Comparison of ENCODE assay signal across 9 cellular contexts in genomic region chr1:63774617-63775417, GRCh38. TPM values are rescaled to one million over a fixed set of nuclear protein-coding genes. Genes with fewer than 3 reads are reported as not detected.
DNase-seq lines count a peak whose midpoint lies in the region; ATAC-seq and TF ChIP-seq lines count a peak whose summit lies in the region.
"Had no signal": no experiment of that assay in that cellular context is flagged by ENCODE, and none has a peak within 500 bp of the region (broad histone marks: within the 10 kb centered on the region; RNA-seq: fewer than 3 reads in every experiment).

No MANE protein-coding gene starts in this region.

- no peak for TF ChIP-seq CTCF in WTC11 (IDR thresholded peaks at IDR 0.05)
- no peak for TF ChIP-seq CTCF in foreskin keratinocyte (conservative IDR thresholded peaks at IDR 0.05)

- peak; percentile 82 for DNase-seq in ELF-1 (ENCODE audit: low read depth, low spot score)
- peak; percentile 72 for DNase-seq in WTC11 (ENCODE audit: low spot score)
- DNase-seq in foreskin keratinocyte, result peak in 1 of 2 donors; percentile 40
- no peak for DNase-seq in natural killer cell treated with Interleukin-12 subunit alpha and Interleukin-12 subunit beta and Interleukin-15 and Interleukin-18, amount 100 ng/mL, for 72 hours (ENCODE audit: low spot score)
- no peak for DNase-seq in GDM1 (lab: John Stamatoyannopoulos, UW)

- H3K27ac Mint-ChIP-seq in WTC11, result peak overlapping the region; percentile 99
- no peak overlapping the region for H3K27ac Mint-ChIP-seq in natural killer cell treated with Interleukin-12 subunit alpha and Interleukin-12 subunit beta and Interleukin-15 and Interleukin-18, amount 100 ng/mL, for 72 hours

- no peaks in the 10 kb centered on the region for H3K27me3 ChIP-seq in foreskin keratinocyte

- H3K4me3 Mint-ChIP-seq in WTC11, result peak overlapping the region; percentile 95
- peak overlapping the region; percentile 41 for H3K4me3 Mint-ChIP-seq in natural killer cell treated with Interleukin-12 subunit alpha and Interleukin-12 subunit beta and Interleukin-15 and Interleukin-18, amount 100 ng/mL, for 72 hours

- no peaks in the 10 kb centered on the region for H3K27me3 Mint-ChIP-seq in WTC11 (ENCODE audit: low read depth)
- peaks cover 45 to 51% of the 10 kb centered on the region in 2 donors for H3K27me3 Mint-ChIP-seq in natural killer cell treated with Interleukin-12 subunit alpha and Interleukin-12 subunit beta and Interleukin-15 and Interleukin-18, amount 100 ng/mL, for 72 hours

- no peaks in the 10 kb centered on the region for H3K36me3 Mint-ChIP-seq in WTC11
- H3K36me3 Mint-ChIP-seq in natural killer cell treated with Interleukin-12 subunit alpha and Interleukin-12 subunit beta and Interleukin-15 and Interleukin-18, amount 100 ng/mL, for 72 hours, result peaks cover 7% of the 10 kb centered on the region

- H3K9me3 Mint-ChIP-seq in WTC11, result no peaks in the 10 kb centered on the region
- H3K9me3 Mint-ChIP-seq in natural killer cell treated with Interleukin-12 subunit alpha and Interleukin-12 subunit beta and Interleukin-15 and Interleukin-18, amount 100 ng/mL, for 72 hours, result no peaks in the 10 kb centered on the region

- POLR2A ChIA-PET in WTC11 (lab: Charles Lee), result interaction anchor here (0.9 to 1.6 kb wide), 5 partner anchors 16 to 139 kb away, joined by 3 to 4 read pairs (median 3); no protein-coding TSS in a partner anchor

- H3K27ac ChIP-seq in foreskin keratinocyte, result no peak overlapping the region

- peaks cover 6% of the 10 kb centered on the region for H3K4me1 ChIP-seq in foreskin keratinocyte

- ATAC-seq in HG02759 (IDR thresholded peaks at IDR 0.05; ENCODE audit: unreplicated experiment) (peak; percentile 18), WTC11 (peak; percentile 40), foreskin keratinocyte (peak; percentile 42), HG03097 (IDR thresholded peaks at IDR 0.05; ENCODE audit: low FRiP score, unreplicated experiment) (no peak), HG03135 (IDR thresholded peaks at IDR 0.05; ENCODE audit: unreplicated experiment) (no peak)
- peak in 1 of 2 donors; percentile 9 for ATAC-seq in natural killer cell treated with Interleukin-12 subunit alpha and Interleukin-12 subunit beta and Interleukin-15 and Interleukin-18, amount 100 ng/mL, for 72 hours

- CTCF ChIA-PET in WTC11 (lab: Charles Lee), result interaction anchor here (0.6 to 3.7 kb wide), 12 partner anchors 11 to 147 kb away, joined by 3 to 18 read pairs (median 5); no protein-coding TSS in a partner anchor

- peaks cover 66% of the 10 kb centered on the region for H3K4me1 Mint-ChIP-seq in WTC11
- peaks cover 6% of the 10 kb centered on the region in 2 donors for H3K4me1 Mint-ChIP-seq in natural killer cell treated with Interleukin-12 subunit alpha and Interleukin-12 subunit beta and Interleukin-15 and Interleukin-18, amount 100 ng/mL, for 72 hours (ENCODE audit: low read depth in 2 of 2)

TF ChIP-seq in WTC11, 78 proteins besides CTCF, POLR2A, EP300 and RAD21 (continues in another document):
- TF ChIP-seq ATF3 (CRISPR knock-in tag; conservative IDR thresholded peaks at IDR 0.05), result no peak
- no peak; the same call in none of the 2 replicates for TF ChIP-seq CREM (CRISPR knock-in tag; IDR thresholded peaks at IDR 0.05)
- peak; percentile 58; the same call in 1 of the 2 replicates for TF ChIP-seq FOXP1 (CRISPR knock-in tag; IDR thresholded peaks at IDR 0.05; ENCODE audit: borderline replicate concordance)
- TF ChIP-seq ZNF263 (CRISPR knock-in tag; IDR thresholded peaks at IDR 0.05; ENCODE audit: low read depth), result no peak
- no peak for TF ChIP-seq ZNF281 (CRISPR knock-in tag; IDR thresholded peaks at IDR 0.05)
- TF ChIP-seq GTF2I (CRISPR knock-in tag; conservative IDR thresholded peaks at IDR 0.05), result no peak
- no peak for TF ChIP-seq CBFB (CRISPR knock-in tag; IDR thresholded peaks at IDR 0.05; ENCODE audit: low read depth)
- no peak for TF ChIP-seq E2F4 (CRISPR knock-in tag; IDR thresholded peaks at IDR 0.05; ENCODE audit: borderline replicate concordance, low read depth)
- TF ChIP-seq ZMAT4 (CRISPR knock-in tag; IDR thresholded peaks at IDR 0.05), result no peak
- TF ChIP-seq SP1 (CRISPR knock-in tag; conservative IDR thresholded peaks at IDR 0.05), result 0 out of 2 replicates have a peak, but pooled peaks have one; percentile 18
- no peak for TF ChIP-seq PRRX2 (CRISPR knock-in tag; IDR thresholded peaks at IDR 0.05)
- no peak; the same call in 1 of the 2 replicates for TF ChIP-seq KAT7 (CRISPR knock-in tag; IDR thresholded peaks at IDR 0.05; ENCODE audit: borderline replicate concordance)
- TF ChIP-seq ZBTB43 (CRISPR knock-in tag; IDR thresholded peaks at IDR 0.05), result peak; percentile 98
- no peak for TF ChIP-seq AR (CRISPR knock-in tag; IDR thresholded peaks at IDR 0.05)
- TF ChIP-seq RELA (CRISPR knock-in tag; IDR thresholded peaks at IDR 0.05; ENCODE audit: borderline replicate concordance), result peak; percentile 64; the same call in 1 of the 2 replicates
- no peak for TF ChIP-seq ZNF317 (CRISPR knock-in tag; IDR thresholded peaks at IDR 0.05; ENCODE audit: borderline replicate concordance, low read depth)

RNA-seq across cellular contexts. Expression of gene ROR1, which starts 1.0 kb away (rescaled TPM):
- total RNA-seq in WTC11 (2021) (54.6 to 56.3 TPM (median 55.2 TPM) in 3 replicates), foreskin keratinocyte (2.3 and 4.5 TPM in 2 replicates)
- polyA plus RNA-seq in foreskin keratinocyte, result 0.27 and 0.74 TPM in 2 replicates
- under 1 TPM in 1 of 2 donors, not detected in 1; 0.38 TPM for total RNA-seq in natural killer cell treated with Interleukin-12 subunit alpha and Interleukin-12 subunit beta and Interleukin-15 and Interleukin-18, amount 100 ng/mL, for 72 hours
- total RNA-seq: T-helper 2 cell treated with Interferon-gamma antibody and Interleukin-4, amounts not matched to agents 100 ng/mL and 5 ng/mL, for 36 hours had no signal

Comparison
In these comparisons a context has a peak if more than half of its experiments do, and no peak if none do; other contexts are left out.
1. DNase-seq: peak in ELF-1 (single experiment) and WTC11 (single experiment); none in natural killer cell treated with Interleukin-12 subunit alpha and Interleukin-12 subunit beta and Interleukin-15 and Interleukin-18, amount 100 ng/mL, for 72 hours (single experiment) and GDM1 (single experiment).
2. ATAC-seq: peak in HG02759 (single experiment), WTC11 (single experiment) and foreskin keratinocyte (single experiment); none in HG03097 (single experiment) and HG03135 (single experiment).
3. RNA of gene ROR1, which starts 1.0 kb away (total RNA-seq): 54.6 to 56.3 TPM in WTC11; 2.3 to 4.5 TPM in foreskin keratinocyte and 0.38 TPM in natural killer cell treated with Interleukin-12 subunit alpha and Interleukin-12 subunit beta and Interleukin-15 and Interleukin-18, amount 100 ng/mL, for 72 hours; every median in the first group is over 10 times any median in the second.